ENCODE assay signal across 18 cellular contexts in the genomic region with DNA sequence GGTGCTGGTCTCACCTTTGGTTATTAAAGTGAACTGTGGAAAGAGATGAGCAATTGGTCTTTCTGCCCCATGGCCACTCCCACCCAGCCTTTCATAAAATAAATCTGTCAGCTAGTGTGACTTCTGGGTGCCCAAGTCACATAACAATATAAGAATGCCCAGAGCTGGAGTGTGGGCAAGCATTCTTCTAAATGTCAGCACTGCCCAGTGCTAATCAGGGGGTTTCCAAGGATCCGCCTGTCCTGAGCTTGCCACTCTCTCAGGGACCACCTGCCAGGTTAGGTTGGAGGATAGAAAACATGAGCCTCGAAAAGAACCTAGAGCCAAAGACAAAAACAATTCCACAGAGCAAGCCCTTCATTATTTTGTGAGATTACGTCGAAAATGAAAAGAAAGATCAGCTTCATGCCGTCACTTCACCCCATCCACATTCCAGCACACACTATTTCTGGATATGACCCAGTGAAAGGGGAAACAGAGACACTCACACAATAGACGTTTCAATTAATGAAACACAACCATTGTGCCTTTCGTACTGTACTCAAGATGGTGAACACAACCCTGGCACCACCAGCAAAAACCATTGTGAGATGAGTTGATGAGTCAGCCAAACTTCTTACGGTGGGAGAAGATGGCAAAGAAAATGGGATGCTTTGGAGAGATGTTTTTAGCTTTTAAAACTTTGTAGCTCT. TPM values are rescaled to one million over a fixed set of nuclear protein-coding genes. Genes with fewer than 3 reads are reported as not detected.
DNase-seq lines count a peak whose midpoint lies in the region; ATAC-seq, FAIRE-seq and TF ChIP-seq lines count a peak whose summit lies in the region.
"Had no signal": no experiment of that assay in that cellular context is flagged by ENCODE, and none has a peak within 500 bp of the region (broad histone marks: within the 10 kb centered on the region; RNA-seq: fewer than 3 reads in every experiment).

No MANE protein-coding gene starts in this region.

- CTCF ChIA-PET in HepG2 (lab: Yijun Ruan, JAX; ENCODE audit: low intra/inter-chr PET ratio, low total read pairs), result no interaction called here
- CTCF ChIA-PET in GM12878 (lab: Yijun Ruan, JAX), result interaction anchor here (0.6 to 4.2 kb wide), 6 partner anchors 8 to 211 kb away, joined by 3 to 42 read pairs (median 6); no protein-coding TSS in a partner anchor
- CTCF ChIA-PET in PC-3 (lab: Charles Lee), result interaction anchor here (1.0 kb wide), 1 partner anchor 19 kb away, joined by 4 read pairs; no protein-coding TSS in a partner anchor

- no peak for FAIRE-seq in HepG2 (lab: Jason Lieb, UNC)
- peak; percentile 41 for FAIRE-seq in GM12878 (lab: Jason Lieb, UNC)
- FAIRE-seq: GM19239, H54 had no signal

- DNase-seq in HepG2 (ENCODE audit: low spot score) (no peak), right lobe of liver (no peak), GM12878 (ENCODE audit: low read depth, low spot score) (no peak), neural progenitor cell (ENCODE audit: low spot score) (no peak), coronary artery (ENCODE audit: low spot score) (no peak), PC-3 (no peak)
- no peak for DNase-seq in activated effector memory CD4-positive, alpha-beta T cell treated with anti-CD3 and anti-CD28 coated beads, Interleukin-2, amount 50 U/mL, for 16 hours
- DNase-seq: 8988T; AML-193; CD8-positive, alpha-beta memory T cell; GDM1; KBM-7; NCI-H226; NCI-H748 treated with DMSO at 0.1 percent for 48 hours; Right ventricle myocardium superior had no signal

- TF ChIP-seq POLR2A in HepG2 (IDR thresholded peaks at IDR 0.05; ENCODE audit: insufficient read depth in 1 of 2, low read depth in 2 of 2, low read length in 2 of 2) (no peak), right lobe of liver (IDR thresholded peaks at IDR 0.05) (no peak), GM12878 (IDR thresholded peaks at IDR 0.05; ENCODE audit: low read depth, low read length) (no peak)

- H3K27me3 ChIP-seq in HepG2 (ENCODE audit: control insufficient read depth in 1 of 2, insufficient read depth in 2 of 2, low read length in 2 of 2) (no peaks in the 10 kb centered on the region), right lobe of liver (no peaks in the 10 kb centered on the region), GM12878 (replicated peaks in 1 of 2; ENCODE audit: control insufficient read depth in 2 of 2, insufficient read depth in 2 of 2, low read length in 1 of 2) (no peaks in the 10 kb centered on the region), neural progenitor cell (no peaks in the 10 kb centered on the region), PC-3 (ENCODE audit: low read length) (no peaks in the 10 kb centered on the region)

- H3K9me2 ChIP-seq in PC-3 (replicated peaks; ENCODE audit: low read length), result no peaks in the 10 kb centered on the region

- H3K36me3 Mint-ChIP-seq in neural progenitor cell, result peaks cover 36% of the 10 kb centered on the region
- H3K36me3 Mint-ChIP-seq: CD8-positive, alpha-beta memory T cell had no signal

- H2AFZ ChIP-seq in HepG2 (ENCODE audit: low read length), result no peak overlapping the region
- H2AFZ ChIP-seq in GM12878 (ENCODE audit: control insufficient read depth, low read depth, low read length), result no peak overlapping the region
- H2AFZ ChIP-seq in neural progenitor cell (replicated peaks), result no peak overlapping the region
- no peak overlapping the region for H2AFZ ChIP-seq in PC-3 (ENCODE audit: low read length)

- POLR2A ChIA-PET in HepG2 (lab: Yijun Ruan, JAX), result no interaction called here
- POLR2A ChIA-PET in GM12878 (lab: Charles Lee), result no interaction called here
- POLR2A ChIA-PET in PC-3 (lab: Charles Lee; ENCODE audit: unreplicated experiment), result no interaction called here

- BruUV-seq in HepG2 (replicated peaks; lab: Mats Ljungman, UMichigan) (no TSS peak), GM12878 (replicated peaks; lab: Mats Ljungman, UMichigan) (no TSS peak), PC-3 (replicated peaks; lab: Mats Ljungman, UMichigan) (no TSS peak)

- H3K79me2 ChIP-seq in HepG2 (ENCODE audit: insufficient read depth, low read length) (peaks cover 2% of the 10 kb centered on the region), GM12878 (ENCODE audit: control insufficient read depth, insufficient read depth, low read length) (peaks cover 3% of the 10 kb centered on the region; the same call in 1 of the 2 replicates), neural progenitor cell (ENCODE audit: low read depth) (peaks cover 46% of the 10 kb centered on the region), PC-3 (ENCODE audit: low read length) (no peaks in the 10 kb centered on the region)

- no peak overlapping the region for H3K4me3 Mint-ChIP-seq in neural progenitor cell
- H3K4me3 Mint-ChIP-seq: CD8-positive, alpha-beta memory T cell had no signal

- peak overlapping the region; percentile 30 for H3K27ac Mint-ChIP-seq in neural progenitor cell

- H3K4me2 ChIP-seq in HepG2 (ENCODE audit: low read depth, low read length) (no peak overlapping the region), GM12878 (ENCODE audit: control insufficient read depth, insufficient read depth) (no peak overlapping the region), neural progenitor cell (no peak overlapping the region), PC-3 (ENCODE audit: low read length) (no peak overlapping the region)

- H3K27ac ChIP-seq in HepG2 (ENCODE audit: extremely low read length, insufficient read depth, low read length) (no peak overlapping the region), right lobe of liver (no peak overlapping the region), GM12878 (ENCODE audit: control insufficient read depth, insufficient read depth) (no peak overlapping the region), neural progenitor cell (no peak overlapping the region), coronary artery (no peak overlapping the region), PC-3 (ENCODE audit: low read length) (no peak overlapping the region)

- peaks cover 30% of the 10 kb centered on the region for H3K4me1 Mint-ChIP-seq in neural progenitor cell

- H3K4me3 ChIP-seq in HepG2 (replicated peaks in 1 of 3; ENCODE audit: insufficient read depth in 1 of 3, low read depth in 2 of 3, low read length in 3 of 3) (no peak overlapping the region), right lobe of liver (no peak overlapping the region), GM12878 (no peak overlapping the region), neural progenitor cell (no peak overlapping the region), coronary artery (no peak overlapping the region), PC-3 (ENCODE audit: low read length) (no peak overlapping the region)

- in situ Hi-C loops in HepG2 (cut with HindIII; ENCODE audit: extremely low pct_ligation_motif_present, low pct_unique_long_range_greater_than_20kb), result no loop called here
- in situ Hi-C loops in GM12878 (cut with MboI), result no loop called here

- peaks cover 2% of the 10 kb centered on the region for H3K27me3 Mint-ChIP-seq in neural progenitor cell (ENCODE audit: insufficient read depth, low read depth)

- TF ChIP-seq CTCF in HepG2 (CRISPR knock-in tag; IDR thresholded peaks at IDR 0.05) (no peak), right lobe of liver (IDR thresholded peaks at IDR 0.05) (no peak), GM12878 (IDR thresholded peaks at IDR 0.05 in 2 of 3, conservative IDR thresholded peaks at IDR 0.05 in 1 of 3; ENCODE audit: control insufficient read depth in 2 of 3, extremely low read depth in 1 of 3, insufficient read depth in 1 of 3, low read depth in 3 of 3, low read length in 3 of 3) (no peak), neural progenitor cell (IDR thresholded peaks at IDR 0.05) (no peak), coronary artery (IDR thresholded peaks at IDR 0.05) (no peak), PC-3 (conservative IDR thresholded peaks at IDR 0.05; ENCODE audit: low read depth, low read length) (no peak)

- H3K4me1 ChIP-seq in HepG2 (ENCODE audit: insufficient read depth, low read length) (no peaks in the 10 kb centered on the region; the same call in 1 of the 2 replicates), right lobe of liver (no peaks in the 10 kb centered on the region), GM12878 (ENCODE audit: control insufficient read depth, insufficient read depth, low read length) (peaks cover 17% of the 10 kb centered on the region), neural progenitor cell (peaks cover 30% of the 10 kb centered on the region), PC-3 (ENCODE audit: insufficient read depth, low read length) (no peaks in the 10 kb centered on the region)

- H3K9ac ChIP-seq in HepG2 (ENCODE audit: insufficient read depth, low read depth, low read length) (no peak overlapping the region), GM12878 (ENCODE audit: control insufficient read depth, insufficient read depth, low read length) (no peak overlapping the region), neural progenitor cell (no peak overlapping the region), PC-3 (ENCODE audit: low read length) (no peak overlapping the region)

- TF ChIP-seq EP300 in HepG2 (IDR thresholded peaks at IDR 0.05; ENCODE audit: low read depth in 2 of 2, low read length in 2 of 2) (no peak), HepG2 (CRISPR knock-in tag; IDR thresholded peaks at IDR 0.05; ENCODE audit: borderline replicate concordance) (no peak), GM12878 (IDR thresholded peaks at IDR 0.05; ENCODE audit: borderline replicate concordance in 1 of 2, control insufficient read depth in 1 of 2, low read depth in 2 of 2, low read length in 2 of 2) (no peak)

- H3F3A ChIP-seq in neural progenitor cell (ENCODE audit: low read depth), result peaks cover 4% of the 10 kb centered on the region
- no peaks in the 10 kb centered on the region for H3F3A ChIP-seq in PC-3 (ENCODE audit: low read length, unreplicated experiment)

- H4K20me1 ChIP-seq in HepG2 (ENCODE audit: insufficient read depth, low read length) (peaks cover 2% of the 10 kb centered on the region; the same call in 1 of the 2 replicates), GM12878 (ENCODE audit: control insufficient read depth, insufficient read depth) (no peaks in the 10 kb centered on the region), neural progenitor cell (ENCODE audit: low read depth) (peaks cover 11% of the 10 kb centered on the region), PC-3 (ENCODE audit: low read length) (no peaks in the 10 kb centered on the region)

- H3K36me3 ChIP-seq in HepG2 (replicated peaks in 1 of 2; ENCODE audit: control insufficient read depth in 1 of 2, insufficient read depth in 2 of 2, low read length in 2 of 2) (peaks cover 11 to 40% of the 10 kb centered on the region in 2 experiments), right lobe of liver (no peaks in the 10 kb centered on the region), GM12878 (ENCODE audit: control insufficient read depth in 2 of 2, insufficient read depth in 2 of 2, low read length in 1 of 2) (no peaks in the 10 kb centered on the region; a peak in 1 of 4 replicates), neural progenitor cell (peaks cover 5% of the 10 kb centered on the region), PC-3 (ENCODE audit: low read depth, low read length) (no peaks in the 10 kb centered on the region)

- SMC1A ChIA-PET in GM12878 (lab: Charles Lee; ENCODE audit: uncharacterized antibody, unreplicated experiment), result interaction anchor here (0.6 to 3.3 kb wide), 6 partner anchors 14 to 104 kb away, joined by 3 to 12 read pairs (median 4); partner anchors contain the start of gene FKBP14

- WGBS in HepG2 (ENCODE audit: low lambda C conversion rate), result 98% methylated on average over 8 of the region's 8 CpGs
- WGBS in right lobe of liver (ENCODE audit: insufficient coverage, low coverage, low lambda C conversion rate, missing lambda C conversion rate), result 71% methylated on average over 8 of the region's 8 CpGs
- 79% methylated on average over 8 of the region's 8 CpGs for WGBS in GM12878 (ENCODE audit: insufficient coverage, insufficient replicate concordance, low lambda C conversion rate, missing lambda C conversion rate)

- intact Hi-C loops in HepG2 (cut with micrococcal nuclease; ENCODE audit: unreplicated experiment), result no loop called here
- intact Hi-C loops in right lobe of liver (cut with DNase I), result no loop called here
- intact Hi-C loops in GM12878 (cut with micrococcal nuclease; ENCODE audit: unreplicated experiment), result no loop called here
- intact Hi-C loops in PC-3 (cut with micrococcal nuclease), result no loop called here

- RAD21 ChIA-PET in GM12878 (lab: Charles Lee; ENCODE audit: unreplicated experiment), result interaction anchor here (1.2 to 1.3 kb wide), 2 partner anchors 32 to 103 kb away, joined by 3 to 4 read pairs; no protein-coding TSS in a partner anchor

- peaks cover 6% of the 10 kb centered on the region for H3K9me3 Mint-ChIP-seq in neural progenitor cell
- H3K9me3 Mint-ChIP-seq: CD8-positive, alpha-beta memory T cell had no signal

- TF ChIP-seq RAD21 in HepG2 (CRISPR knock-in tag; IDR thresholded peaks at IDR 0.05) (no peak), GM12878 (IDR thresholded peaks at IDR 0.05; ENCODE audit: insufficient read depth, low read depth, low read length) (no peak)

- ATAC-seq in HepG2, result no peak
- no peak for ATAC-seq in right lobe of liver
- ATAC-seq in GM12878, result no peak
- ATAC-seq in PC-3, result no peak
- no peak for ATAC-seq in GM21367 (IDR thresholded peaks at IDR 0.05; ENCODE audit: unreplicated experiment)

- H3K9me3 ChIP-seq in HepG2 (ENCODE audit: low read length), result no peaks in the 10 kb centered on the region
- no peaks in the 10 kb centered on the region for H3K9me3 ChIP-seq in right lobe of liver
- no peaks in the 10 kb centered on the region for H3K9me3 ChIP-seq in GM12878 (replicated peaks; ENCODE audit: control insufficient read depth, insufficient read depth, low read length)
- H3K9me3 ChIP-seq in neural progenitor cell (ENCODE audit: low read depth), result no peaks in the 10 kb centered on the region
- H3K9me3 ChIP-seq in PC-3 (ENCODE audit: low read length), result no peaks in the 10 kb centered on the region

RNA-seq across cellular contexts. Expression of gene SCRN1, which starts 30.8 kb away (rescaled TPM):
- 49.8 and 74.4 TPM in 2 replicates for total RNA-seq in HepG2 (2016; rRNA removed; fragmentation: Illumina TruSeq; extraction: Trizol)
- 4.9 and 6.1 TPM in 2 replicates for total RNA-seq in HepG2 (2016; cell fraction: cytosol; rRNA removed; fragmentation: Illumina TruSeq; extraction: Trizol; ENCODE audit: low read depth)
- total RNA-seq in HepG2 (2016; cell fraction: insoluble cytoplasmic fraction; rRNA removed; fragmentation: Illumina TruSeq; extraction: Trizol), result 49.7 and 72.4 TPM in 2 replicates
- total RNA-seq in HepG2 (2016; cell fraction: membrane; rRNA removed; fragmentation: Illumina TruSeq; extraction: Trizol), result 19.2 and 21.8 TPM in 2 replicates
- 30.8 and 34.7 TPM in 2 replicates for total RNA-seq in HepG2 (2016; cell fraction: nucleus; rRNA removed; fragmentation: Illumina TruSeq; extraction: Trizol)
- polyA plus RNA-seq in HepG2 (2011; rRNA removed), result 43.2 and 45.5 TPM in 2 replicates
- polyA plus RNA-seq in HepG2 (2011; cell fraction: cytosol; rRNA removed), result 34.6 and 50.4 TPM in 2 replicates
- 29.6 and 33.8 TPM in 2 replicates for polyA plus RNA-seq in HepG2 (2011; cell fraction: nucleus; rRNA removed)
- polyA plus RNA-seq in HepG2 (2012), result 54.8 and 60.8 TPM in 2 replicates
- 2.6 and 2.8 TPM in 2 replicates for polyA plus RNA-seq in HepG2 (2016; cell fraction: cytosol; fragmentation: Illumina TruSeq; extraction: Trizol; ENCODE audit: low read depth)
- 50.7 and 51.5 TPM in 2 replicates for polyA plus RNA-seq in HepG2 (2016; cell fraction: insoluble cytoplasmic fraction; fragmentation: Illumina TruSeq; extraction: Trizol; ENCODE audit: low read depth)
- 6.7 and 7.7 TPM in 2 replicates for polyA plus RNA-seq in HepG2 (2016; cell fraction: membrane; fragmentation: Illumina TruSeq; extraction: Trizol; ENCODE audit: low read depth)
- polyA plus RNA-seq in HepG2 (2016; cell fraction: nucleus; fragmentation: Illumina TruSeq; extraction: Trizol; ENCODE audit: insufficient read depth, low read depth), result 29.8 and 32.4 TPM in 2 replicates
- polyA minus RNA-seq in HepG2 (2011; rRNA and poly(A)+ RNA removed; ENCODE audit: low replicate concordance), result 7.8 and 87.3 TPM in 2 replicates
- polyA minus RNA-seq in HepG2 (2011; cell fraction: cytosol; rRNA and poly(A)+ RNA removed), result 58.2 and 64.4 TPM in 2 replicates
- 31.7 and 46.6 TPM in 2 replicates for polyA minus RNA-seq in HepG2 (2011; cell fraction: nucleus; rRNA and poly(A)+ RNA removed)
- total RNA-seq in right lobe of liver, result 1 to 10 TPM; 1.3 to 2.9 (median 2.0) TPM
- total RNA-seq in GM12878 (2013; cell fraction: nucleolus; rRNA removed), result 27.7 and 29.9 TPM in 2 replicates
- total RNA-seq in GM12878 (2014; rRNA removed), result 39.5 and 44.1 TPM in 2 replicates
- 41.6 and 41.9 TPM in 2 replicates for total RNA-seq in GM12878 (2014; rRNA removed; fragmentation: Illumina TruSeq; extraction: Trizol)
- 67.6 and 68.5 TPM in 2 replicates for total RNA-seq in GM12878 (2021)
- 28.2 TPM for polyA plus RNA-seq in GM12878 (2011; ENCODE audit: low read depth)
- polyA plus RNA-seq in GM12878 (2011; rRNA removed), result 41.7 and 46.7 TPM in 2 replicates
- 28.1 and 34.2 TPM in 2 replicates for polyA plus RNA-seq in GM12878 (2011; cell fraction: cytosol; rRNA removed)
- polyA plus RNA-seq in GM12878 (2011; cell fraction: nucleus; rRNA removed), result 25.7 and 30.3 TPM in 2 replicates
- polyA plus RNA-seq in GM12878 (2012), result 31.1 and 38.9 TPM in 2 replicates
- polyA plus RNA-seq in GM12878 (2014; fragmentation: Illumina TruSeq; extraction: Trizol), result 51.3 and 51.5 TPM in 2 replicates
- 10 to 100 TPM; 11.1 to 13.4 TPM for polyA plus RNA-seq in GM12878 (2014; fragmentation: Nextera tagmentation; extraction: Ambion mirVana)
- 33.0 and 36.7 TPM in 2 replicates for polyA plus RNA-seq in GM12878 (2014; rRNA removed)
- 10 to 100 TPM; 42.7 to 49.2 TPM for polyA plus RNA-seq in GM12878 (2016; fragmentation: Nextera tagmentation; extraction: Ambion mirVana)
- 52.3 and 54.2 TPM in 2 replicates for polyA minus RNA-seq in GM12878 (2011; rRNA and poly(A)+ RNA removed)
- polyA minus RNA-seq in GM12878 (2011; cell fraction: cytosol; rRNA and poly(A)+ RNA removed), result 17.8 and 18.6 TPM in 2 replicates
- polyA minus RNA-seq in GM12878 (2011; cell fraction: nucleus; rRNA and poly(A)+ RNA removed), result 10.2 and 11.3 TPM in 2 replicates
- total RNA-seq in neural progenitor cell (ENCODE audit: low replicate concordance), result 95.9 and 106 TPM in 2 replicates
- total RNA-seq in PC-3 (2014; rRNA removed), result 33.9 and 37.9 TPM in 2 replicates
